ENCODE assay signal across 10 cellular contexts in genomic region chr17:40822132-40822812, GRCh38. TPM values are rescaled to one million over a fixed set of nuclear protein-coding genes. Genes with fewer than 3 reads are reported as not detected.
DNase-seq lines count a peak whose midpoint lies in the region; ATAC-seq and TF ChIP-seq lines count a peak whose summit lies in the region.
"Had no signal": no experiment of that assay in that cellular context is flagged by ENCODE, and none has a peak within 500 bp of the region (broad histone marks: within the 10 kb centered on the region; RNA-seq: fewer than 3 reads in every experiment).

TSS of gene KRT10 (minus strand) at chr17:40822614. CDS start at chr17:40822585, 29 bp downstream.

- peaks cover 13% of the 10 kb centered on the region for H3K27me3 Mint-ChIP-seq in activated CD4-positive, alpha-beta T cell treated with anti-CD3 and anti-CD28 coated beads, Interleukin-2, amount 10 ng/mL, durations not matched to agents 24 days and 14 days
- H3K27me3 Mint-ChIP-seq in activated naive CD8-positive, alpha-beta T cell treated with anti-CD3 and anti-CD28 coated beads, Interleukin-2, amount 10 ng/mL, durations not matched to agents 7 days and 5 days = no peaks in the 10 kb centered on the region

- intact Hi-C loops in activated CD4-positive, alpha-beta T cell treated with anti-CD3 and anti-CD28 coated beads, Interleukin-2, amount 10 ng/mL, durations not matched to agents 24 days and 14 days (cut with micrococcal nuclease) = no loop called here

- no peak for TF ChIP-seq EP300 in suprapubic skin (IDR thresholded peaks at IDR 0.05)

- H3K27ac Mint-ChIP-seq in activated CD4-positive, alpha-beta T cell treated with anti-CD3 and anti-CD28 coated beads, Interleukin-2, amount 10 ng/mL, durations not matched to agents 24 days and 14 days = no peak within 1 kb of the TSS
- no peak within 1 kb of the TSS for H3K27ac Mint-ChIP-seq in activated naive CD8-positive, alpha-beta T cell treated with anti-CD3 and anti-CD28 coated beads, Interleukin-2, amount 10 ng/mL, durations not matched to agents 7 days and 5 days

- no peak for ATAC-seq in activated naive CD8-positive, alpha-beta T cell treated with anti-CD3 and anti-CD28 coated beads, Interleukin-2, amount 10 ng/mL, durations not matched to agents 7 days and 5 days (ENCODE audit: low read depth)

- peaks cover 21% of the 10 kb centered on the region for H3K4me1 ChIP-seq in suprapubic skin

- H3K9me3 ChIP-seq in suprapubic skin = no peaks in the 10 kb centered on the region

- 82% methylated on average over 7 of the region's 7 CpGs for WGBS in suprapubic skin

- peaks cover 17% of the 10 kb centered on the region for H3K4me1 Mint-ChIP-seq in activated CD4-positive, alpha-beta T cell treated with anti-CD3 and anti-CD28 coated beads, Interleukin-2, amount 10 ng/mL, durations not matched to agents 24 days and 14 days
- H3K4me1 Mint-ChIP-seq in activated naive CD8-positive, alpha-beta T cell treated with anti-CD3 and anti-CD28 coated beads, Interleukin-2, amount 10 ng/mL, durations not matched to agents 7 days and 5 days = peaks cover 30% of the 10 kb centered on the region

- POLR2A ChIA-PET in activated naive CD8-positive, alpha-beta T cell treated with anti-CD3 and anti-CD28 coated beads, Interleukin-2, amount 10 ng/mL, durations not matched to agents 7 days and 5 days (lab: Charles Lee) = no interaction called here

- H3K36me3 Mint-ChIP-seq in activated CD4-positive, alpha-beta T cell treated with anti-CD3 and anti-CD28 coated beads, Interleukin-2, amount 10 ng/mL, durations not matched to agents 24 days and 14 days (ENCODE audit: low read depth) = peaks cover 18% of the 10 kb centered on the region
- peaks cover 19% of the 10 kb centered on the region for H3K36me3 Mint-ChIP-seq in activated naive CD8-positive, alpha-beta T cell treated with anti-CD3 and anti-CD28 coated beads, Interleukin-2, amount 10 ng/mL, durations not matched to agents 7 days and 5 days

- no peak for DNase-seq in activated CD4-positive, alpha-beta T cell treated with anti-CD3 and anti-CD28 coated beads, Interleukin-2, amount 10 ng/mL, durations not matched to agents 24 days and 14 days
- DNase-seq in activated CD4-positive, alpha-beta T cell treated with anti-CD3 and anti-CD28 coated beads for 1 hour = no peak
- DNase-seq in activated naive CD8-positive, alpha-beta T cell treated with anti-CD3 and anti-CD28 coated beads, Interleukin-2, amount 10 ng/mL, durations not matched to agents 7 days and 5 days = no peak
- DNase-seq in kidney epithelial cell (ENCODE audit: low read depth) (no peak), suprapubic skin (ENCODE audit: low spot score in 2 of 2) (no peak), 8988T (no peak), globus pallidus (ENCODE audit: low spot score) (no peak)
- DNase-seq in stimulated activated CD4-positive, alpha-beta T cell treated with anti-CD3 and anti-CD28 coated beads, Interleukin-2, amount 100 ng/mL, for 48 hours = no peak
- DNase-seq: NCI-H1436; stimulated activated CD4-positive, alpha-beta T cell treated with anti-CD3 and anti-CD28 coated beads, Interleukin-4, amount 100 ng/mL, for 24 hours had no signal

- no peak for TF ChIP-seq CTCF in kidney epithelial cell (IDR thresholded peaks at IDR 0.05; ENCODE audit: insufficient read depth, low read length, poor library complexity, severe bottlenecking)
- no peak for TF ChIP-seq CTCF in suprapubic skin (IDR thresholded peaks at IDR 0.05)

- H3K9me3 Mint-ChIP-seq in activated CD4-positive, alpha-beta T cell treated with anti-CD3 and anti-CD28 coated beads, Interleukin-2, amount 10 ng/mL, durations not matched to agents 24 days and 14 days = peaks cover 17% of the 10 kb centered on the region
- peaks cover 1% of the 10 kb centered on the region for H3K9me3 Mint-ChIP-seq in activated naive CD8-positive, alpha-beta T cell treated with anti-CD3 and anti-CD28 coated beads, Interleukin-2, amount 10 ng/mL, durations not matched to agents 7 days and 5 days

- peak within 1 kb of the TSS; percentile 92 for H3K27ac ChIP-seq in suprapubic skin

- H3K27me3 ChIP-seq in kidney epithelial cell (ENCODE audit: control insufficient read depth, insufficient read depth, low read length) (no peaks in the 10 kb centered on the region), suprapubic skin (no peaks in the 10 kb centered on the region)

- H3K4me3 ChIP-seq in kidney epithelial cell (ENCODE audit: low read depth, low read length) (no peak within 1 kb of the TSS), suprapubic skin (peak within 1 kb of the TSS; percentile 56)

- H3K36me3 ChIP-seq in kidney epithelial cell (ENCODE audit: control insufficient read depth, insufficient read depth, low read length) (no peaks in the 10 kb centered on the region), suprapubic skin (no peaks in the 10 kb centered on the region)

- H3K4me3 Mint-ChIP-seq in activated CD4-positive, alpha-beta T cell treated with anti-CD3 and anti-CD28 coated beads, Interleukin-2, amount 10 ng/mL, durations not matched to agents 24 days and 14 days = no peak within 1 kb of the TSS
- H3K4me3 Mint-ChIP-seq in activated naive CD8-positive, alpha-beta T cell treated with anti-CD3 and anti-CD28 coated beads, Interleukin-2, amount 10 ng/mL, durations not matched to agents 7 days and 5 days = no peak within 1 kb of the TSS

- TF ChIP-seq POLR2A in suprapubic skin (IDR thresholded peaks at IDR 0.05) = peak in 1 of 2 donors; percentile 23

RNA-seq across cellular contexts. Expression of gene KRT10, which starts in this region (rescaled TPM):
- total RNA-seq in activated CD4-positive, alpha-beta T cell treated with anti-CD3 and anti-CD28 coated beads, Interleukin-2, amount 10 ng/mL, durations not matched to agents 24 days and 14 days = 26.4 and 27.8 TPM in 2 replicates
- total RNA-seq in activated naive CD8-positive, alpha-beta T cell treated with anti-CD3 and anti-CD28 coated beads, Interleukin-2, amount 10 ng/mL, durations not matched to agents 7 days and 5 days = 10 to 100 TPM; 25.7 to 28.6 TPM
- total RNA-seq in kidney epithelial cell (24.5 and 29.9 TPM in 2 replicates), suprapubic skin (1,000 to 10,000 TPM; 3,788 to 5,963 (median 5,237) TPM)

Comparison
In these comparisons a context has a peak if more than half of its experiments do, and no peak if none do; other contexts are left out.
1. RNA of gene KRT10 (total RNA-seq): 3,788 to 5,963 TPM in suprapubic skin; 24.5 to 29.9 TPM in kidney epithelial cell, 25.7 to 28.6 TPM in activated naive CD8-positive, alpha-beta T cell treated with anti-CD3 and anti-CD28 coated beads, Interleukin-2, amount 10 ng/mL, durations not matched to agents 7 days and 5 days and 26.4 to 27.8 TPM in activated CD4-positive, alpha-beta T cell treated with anti-CD3 and anti-CD28 coated beads, Interleukin-2, amount 10 ng/mL, durations not matched to agents 24 days and 14 days; every median in the first group is over 100 times any median in the second.